ENCODE assay signal across 7 cellular contexts in the genomic region with DNA sequence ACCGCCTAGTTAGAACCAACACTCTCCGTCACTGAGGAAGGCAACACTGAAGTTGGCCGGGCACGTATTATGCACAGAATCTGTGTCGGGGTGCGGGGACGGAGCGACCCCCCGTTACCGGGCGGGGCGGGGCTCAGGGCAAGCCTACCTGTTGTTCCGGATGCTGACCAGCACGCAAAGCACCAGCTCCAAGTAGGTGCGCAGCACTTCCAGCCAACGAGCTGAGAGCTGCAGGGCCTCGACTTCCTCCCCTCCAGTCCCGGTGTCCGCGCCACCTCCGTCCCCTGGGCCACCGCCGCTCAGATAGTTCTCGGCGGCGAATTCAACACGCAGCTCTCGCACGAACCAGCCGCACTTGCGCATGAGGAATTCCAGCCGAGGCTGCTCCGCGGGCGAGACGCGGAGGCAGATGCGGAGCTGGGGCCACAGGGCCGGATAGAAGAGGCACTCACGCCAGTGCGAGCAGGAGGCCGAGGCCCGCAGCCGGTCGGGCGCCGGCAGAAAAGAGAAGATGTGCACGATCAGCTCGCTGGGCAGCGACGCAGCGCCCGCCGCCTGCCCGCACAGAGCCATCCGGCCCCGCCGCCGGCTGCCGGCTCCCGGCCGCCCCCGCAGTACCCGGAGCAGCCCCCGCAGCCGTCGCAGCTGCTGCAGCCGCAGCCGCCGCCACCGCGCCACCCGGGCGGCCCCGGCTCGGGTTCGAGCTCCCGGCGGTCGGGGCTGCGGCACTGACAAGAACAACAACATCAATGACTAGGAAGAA. TPM values are rescaled to one million over a fixed set of nuclear protein-coding genes. Genes with fewer than 3 reads are reported as not detected.
DNase-seq lines count a peak whose midpoint lies in the region; ATAC-seq, FAIRE-seq and TF ChIP-seq lines count a peak whose summit lies in the region.

No MANE protein-coding gene starts in this region.

- H4K20me1 ChIP-seq in GM23338 (replicated peaks; ENCODE audit: insufficient read depth) = peaks cover 16% of the 10 kb centered on the region; the same call in 1 of the 2 replicates

- H3K27ac Mint-ChIP-seq in GM23338 = peak overlapping the region; percentile 100
- peak overlapping the region; percentile 100 for H3K27ac Mint-ChIP-seq in activated CD8-positive, alpha-beta T cell treated with anti-CD3 and anti-CD28 coated beads for 36 hours

- H3K4me1 ChIP-seq in GM23338 (ENCODE audit: insufficient read depth) = peaks cover 19% of the 10 kb centered on the region
- H3K4me1 ChIP-seq in endocrine pancreas (ENCODE audit: control insufficient read depth, insufficient read depth, low read length) = peaks cover 26% of the 10 kb centered on the region

- no peaks in the 10 kb centered on the region for H3K36me3 Mint-ChIP-seq in GM23338 (ENCODE audit: low read depth)
- peaks cover 5% of the 10 kb centered on the region for H3K36me3 Mint-ChIP-seq in activated CD8-positive, alpha-beta T cell treated with anti-CD3 and anti-CD28 coated beads for 36 hours (ENCODE audit: low read depth)

- TF ChIP-seq CTCF in GM23338 (conservative IDR thresholded peaks at IDR 0.05; ENCODE audit: low read depth in 2 of 2) (no peak), LNCaP clone FGC (IDR thresholded peaks at IDR 0.05; ENCODE audit: control insufficient read depth, extremely low read depth, insufficient read depth) (no peak)
- no peak for TF ChIP-seq CTCF in activated CD8-positive, alpha-beta T cell treated with anti-CD3 and anti-CD28 coated beads for 36 hours (IDR thresholded peaks at IDR 0.05)

- no peaks in the 10 kb centered on the region for H3F3A ChIP-seq in GM23338 (replicated peaks; ENCODE audit: low read depth)

- H3K27me3 ChIP-seq in GM23338 (ENCODE audit: insufficient read depth) = no peaks in the 10 kb centered on the region
- no peaks in the 10 kb centered on the region for H3K27me3 ChIP-seq in endocrine pancreas (ENCODE audit: control insufficient read depth, insufficient read depth, low read length)

- peak overlapping the region; percentile 95 for H3K4me2 ChIP-seq in GM23338

- H3K9me3 ChIP-seq in endocrine pancreas (ENCODE audit: control insufficient read depth, low read length) = no peaks in the 10 kb centered on the region

- CTCF ChIA-PET in activated CD8-positive, alpha-beta T cell treated with anti-CD3 and anti-CD28 coated beads for 36 hours (lab: Charles Lee) = interaction anchor here (0.6 to 2.7 kb wide), 8 partner anchors 10 to 335 kb away, joined by 3 to 11 read pairs (median 5); no protein-coding TSS in a partner anchor

- H3K4me3 ChIP-seq in GM23338 (peak overlapping the region; percentile 75), LNCaP clone FGC (ENCODE audit: low read depth, low read length) (peak overlapping the region; percentile 87), endocrine pancreas (ENCODE audit: control insufficient read depth, insufficient read depth, low read length) (peak overlapping the region; percentile 71)

- peaks cover 4% of the 10 kb centered on the region for H3K27me3 Mint-ChIP-seq in GM23338 (ENCODE audit: insufficient read depth, low read depth, poor library complexity)
- H3K27me3 Mint-ChIP-seq in activated CD8-positive, alpha-beta T cell treated with anti-CD3 and anti-CD28 coated beads for 36 hours = no peaks in the 10 kb centered on the region

- peak overlapping the region; percentile 99 for H2AFZ ChIP-seq in GM23338

- H3K4me1 Mint-ChIP-seq in GM23338 = peaks cover 23% of the 10 kb centered on the region
- peaks cover 34% of the 10 kb centered on the region for H3K4me1 Mint-ChIP-seq in activated CD8-positive, alpha-beta T cell treated with anti-CD3 and anti-CD28 coated beads for 36 hours (ENCODE audit: low read depth)

- POLR2A ChIA-PET in activated CD8-positive, alpha-beta T cell treated with anti-CD3 and anti-CD28 coated beads for 36 hours (lab: Charles Lee) = interaction anchor here (0.6 to 2.2 kb wide), 17 partner anchors 9 to 334 kb away, joined by 3 to 10 read pairs (median 6); a partner anchor contains a TSS

- no peaks in the 10 kb centered on the region for H3K9me3 Mint-ChIP-seq in GM23338
- no peaks in the 10 kb centered on the region for H3K9me3 Mint-ChIP-seq in activated CD8-positive, alpha-beta T cell treated with anti-CD3 and anti-CD28 coated beads for 36 hours

- H3K79me2 ChIP-seq in GM23338 (replicated peaks; ENCODE audit: insufficient read depth) = peaks cover 43% of the 10 kb centered on the region

- peak; percentile 75; the same call in 1 of the 2 replicates for TF ChIP-seq POLR2A in GM12892 (IDR thresholded peaks at IDR 0.05; ENCODE audit: low read depth, low read length)

- peak; percentile 80 for FAIRE-seq in GM12892 (lab: Jason Lieb, UNC)

- no peaks in the 10 kb centered on the region for H3K9me2 ChIP-seq in GM23338 (ENCODE audit: insufficient read depth)

- peak; percentile 61 for ATAC-seq in GM23338
- peak; percentile 5 for ATAC-seq in activated CD8-positive, alpha-beta T cell treated with anti-CD3 and anti-CD28 coated beads for 36 hours

- H3K36me3 ChIP-seq in GM23338 (ENCODE audit: insufficient read depth) (no peaks in the 10 kb centered on the region), endocrine pancreas (ENCODE audit: control insufficient read depth, insufficient read depth, low read length) (no peaks in the 10 kb centered on the region)

- peak overlapping the region; percentile 100 for H3K4me3 Mint-ChIP-seq in GM23338
- peak overlapping the region; percentile 98 for H3K4me3 Mint-ChIP-seq in activated CD8-positive, alpha-beta T cell treated with anti-CD3 and anti-CD28 coated beads for 36 hours

- intact Hi-C loops in activated CD8-positive, alpha-beta T cell treated with anti-CD3 and anti-CD28 coated beads for 36 hours (cut with micrococcal nuclease) = loop anchor here (5.0 kb wide), 2 partner anchors 164 to 319 kb away; a partner anchor contains a TSS

- peak overlapping the region; percentile 100 for H3K27ac ChIP-seq in GM23338 (ENCODE audit: low read depth)

- H3K9ac ChIP-seq in endocrine pancreas (ENCODE audit: control insufficient read depth, insufficient read depth, low read length) = peak overlapping the region; percentile 99

- peak; percentile 25 for DNase-seq in GM12892 (ENCODE audit: insufficient read length)
- DNase-seq in GM23338 (ENCODE audit: low spot score) = peak; percentile 75
- DNase-seq in LNCaP clone FGC (ENCODE audit: low read depth) = no peak
- peak; percentile 61 for DNase-seq in activated CD8-positive, alpha-beta T cell treated with anti-CD3 and anti-CD28 coated beads for 36 hours
- DNase-seq in mucosa of gallbladder (ENCODE audit: low spot score) = peak; percentile 30
- peak; percentile 10 for DNase-seq in stimulated activated CD8-positive, alpha-beta memory T cell treated with anti-CD3 and anti-CD28 coated beads, Interleukin-7, amount 100 ng/mL, for 24 hours (ENCODE audit: low read depth)

TF ChIP-seq in GM23338, 12 proteins besides CTCF, POLR2A, EP300 and RAD21:
- TF ChIP-seq, protein P1, sequence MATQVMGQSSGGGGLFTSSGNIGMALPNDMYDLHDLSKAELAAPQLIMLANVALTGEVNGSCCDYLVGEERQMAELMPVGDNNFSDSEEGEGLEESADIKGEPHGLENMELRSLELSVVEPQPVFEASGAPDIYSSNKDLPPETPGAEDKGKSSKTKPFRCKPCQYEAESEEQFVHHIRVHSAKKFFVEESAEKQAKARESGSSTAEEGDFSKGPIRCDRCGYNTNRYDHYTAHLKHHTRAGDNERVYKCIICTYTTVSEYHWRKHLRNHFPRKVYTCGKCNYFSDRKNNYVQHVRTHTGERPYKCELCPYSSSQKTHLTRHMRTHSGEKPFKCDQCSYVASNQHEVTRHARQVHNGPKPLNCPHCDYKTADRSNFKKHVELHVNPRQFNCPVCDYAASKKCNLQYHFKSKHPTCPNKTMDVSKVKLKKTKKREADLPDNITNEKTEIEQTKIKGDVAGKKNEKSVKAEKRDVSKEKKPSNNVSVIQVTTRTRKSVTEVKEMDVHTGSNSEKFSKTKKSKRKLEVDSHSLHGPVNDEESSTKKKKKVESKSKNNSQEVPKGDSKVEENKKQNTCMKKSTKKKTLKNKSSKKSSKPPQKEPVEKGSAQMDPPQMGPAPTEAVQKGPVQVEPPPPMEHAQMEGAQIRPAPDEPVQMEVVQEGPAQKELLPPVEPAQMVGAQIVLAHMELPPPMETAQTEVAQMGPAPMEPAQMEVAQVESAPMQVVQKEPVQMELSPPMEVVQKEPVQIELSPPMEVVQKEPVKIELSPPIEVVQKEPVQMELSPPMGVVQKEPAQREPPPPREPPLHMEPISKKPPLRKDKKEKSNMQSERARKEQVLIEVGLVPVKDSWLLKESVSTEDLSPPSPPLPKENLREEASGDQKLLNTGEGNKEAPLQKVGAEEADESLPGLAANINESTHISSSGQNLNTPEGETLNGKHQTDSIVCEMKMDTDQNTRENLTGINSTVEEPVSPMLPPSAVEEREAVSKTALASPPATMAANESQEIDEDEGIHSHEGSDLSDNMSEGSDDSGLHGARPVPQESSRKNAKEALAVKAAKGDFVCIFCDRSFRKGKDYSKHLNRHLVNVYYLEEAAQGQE (IDR thresholded peaks at IDR 0.05; ENCODE audit: unreplicated experiment) = no peak
- no peak for TF ChIP-seq CREB1 (CRISPR knock-in tag; IDR thresholded peaks at IDR 0.05; ENCODE audit: low read depth)
- TF ChIP-seq, protein P2, sequence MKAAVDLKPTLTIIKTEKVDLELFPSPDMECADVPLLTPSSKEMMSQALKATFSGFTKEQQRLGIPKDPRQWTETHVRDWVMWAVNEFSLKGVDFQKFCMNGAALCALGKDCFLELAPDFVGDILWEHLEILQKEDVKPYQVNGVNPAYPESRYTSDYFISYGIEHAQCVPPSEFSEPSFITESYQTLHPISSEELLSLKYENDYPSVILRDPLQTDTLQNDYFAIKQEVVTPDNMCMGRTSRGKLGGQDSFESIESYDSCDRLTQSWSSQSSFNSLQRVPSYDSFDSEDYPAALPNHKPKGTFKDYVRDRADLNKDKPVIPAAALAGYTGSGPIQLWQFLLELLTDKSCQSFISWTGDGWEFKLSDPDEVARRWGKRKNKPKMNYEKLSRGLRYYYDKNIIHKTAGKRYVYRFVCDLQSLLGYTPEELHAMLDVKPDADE (IDR thresholded peaks at IDR 0.05) = no peak
- no peak for TF ChIP-seq NANOG (IDR thresholded peaks at IDR 0.05; ENCODE audit: borderline replicate concordance)

RNA-seq across cellular contexts. Expression of a gene that starts 0.6 kb away (rescaled TPM):
- 14.6 TPM for polyA plus RNA-seq in GM12892 (2012; ENCODE audit: missing spikeins)
- 13.1 and 13.4 TPM in 2 replicates for total RNA-seq in GM23338 (2014; rRNA removed; shearing (Covaris generic))
- 6.7 and 7.0 TPM in 2 replicates for polyA plus RNA-seq in GM23338 (2016; fragmentation: Nextera tagmentation; extraction: Ambion mirVana)
- total RNA-seq in activated CD8-positive, alpha-beta T cell treated with anti-CD3 and anti-CD28 coated beads for 36 hours = 10 to 100 TPM; 16.8 to 18.6 TPM
- total RNA-seq in mucosa of gallbladder = 10.6 TPM
